Comparison of ENCODE assay signal across 13 cellular contexts in genomic region chr3:14803981-14804834, GRCh38. TPM values are rescaled to one million over a fixed set of nuclear protein-coding genes. Genes with fewer than 3 reads are reported as not detected.
DNase-seq lines count a peak whose midpoint lies in the region; ATAC-seq and TF ChIP-seq lines count a peak whose summit lies in the region.
"Had no signal": no experiment of that assay in that cellular context is flagged by ENCODE, and none has a peak within 500 bp of the region (broad histone marks: within the 10 kb centered on the region; RNA-seq: fewer than 3 reads in every experiment).

No MANE protein-coding gene starts in this region.

- H3K4me1 Mint-ChIP-seq in T-helper 2 cell treated with Interferon-gamma antibody and Interleukin-4, amounts not matched to agents 5 μg/mL and 100 μg/mL, for 36 hours (ENCODE audit: low read depth): peaks cover 20% of the 10 kb centered on the region
- H3K4me1 Mint-ChIP-seq in endothelial cell (ENCODE audit: unreplicated experiment): peaks cover 63% of the 10 kb centered on the region
- H3K4me1 Mint-ChIP-seq in endodermal cell: peaks cover 16% of the 10 kb centered on the region
- H3K4me1 Mint-ChIP-seq: activated B cell treated with CpG ODN at 0.5 μM for 24 hours had no signal

- no peaks in the 10 kb centered on the region for H3K36me3 Mint-ChIP-seq in T-helper 2 cell treated with Interferon-gamma antibody and Interleukin-4, amounts not matched to agents 5 μg/mL and 100 μg/mL, for 36 hours (ENCODE audit: low read depth)
- peaks cover 13% of the 10 kb centered on the region for H3K36me3 Mint-ChIP-seq in endothelial cell (ENCODE audit: low read depth, unreplicated experiment)
- no peaks in the 10 kb centered on the region for H3K36me3 Mint-ChIP-seq in endodermal cell (ENCODE audit: low read depth)

- no peak overlapping the region for H3K4me3 Mint-ChIP-seq in T-helper 2 cell treated with Interferon-gamma antibody and Interleukin-4, amounts not matched to agents 5 μg/mL and 100 μg/mL, for 36 hours
- H3K4me3 Mint-ChIP-seq in endothelial cell (ENCODE audit: unreplicated experiment) (peak overlapping the region; percentile 77), endodermal cell (no peak overlapping the region)
- H3K4me3 Mint-ChIP-seq: activated B cell treated with CpG ODN at 0.5 μM for 24 hours had no signal

- no peak overlapping the region for H3K4me3 ChIP-seq in liver (ENCODE audit: low read depth in 1 of 3, low read length in 3 of 3)
- H3K4me3 ChIP-seq in suprapubic skin: no peak overlapping the region
- H3K4me3 ChIP-seq in endodermal cell (ENCODE audit: low read length): no peak overlapping the region
- H3K4me3 ChIP-seq: MG63, tibial nerve had no signal

- H3K9me3 ChIP-seq in liver (ENCODE audit: control insufficient read depth in 4 of 4, low read length in 3 of 4) (no peaks in the 10 kb centered on the region), suprapubic skin (no peaks in the 10 kb centered on the region), endodermal cell (ENCODE audit: control insufficient read depth, low read length) (no peaks in the 10 kb centered on the region)
- H3K9me3 ChIP-seq: MG63, tibial nerve had no signal

- no peak for TF ChIP-seq RAD21 in liver (IDR thresholded peaks at IDR 0.05)

- H3K4me1 ChIP-seq in liver (ENCODE audit: control insufficient read depth in 4 of 4, insufficient read depth in 4 of 4, low read length in 3 of 4) (peaks cover 10 to 31% (median 23%) of the 10 kb centered on the region in 4 donors), suprapubic skin (peaks cover 16% of the 10 kb centered on the region), endodermal cell (ENCODE audit: control insufficient read depth, insufficient read depth, low read length) (no peaks in the 10 kb centered on the region)

- no peak for TF ChIP-seq POLR2A in suprapubic skin (IDR thresholded peaks at IDR 0.05)

- ATAC-seq in GM21576 (IDR thresholded peaks at IDR 0.05; ENCODE audit: unreplicated experiment): no peak

- no peak for DNase-seq in T-helper 2 cell treated with Interferon-gamma antibody and Interleukin-4, amounts not matched to agents 5 μg/mL and 100 μg/mL, for 36 hours (ENCODE audit: low spot score)
- DNase-seq in T-helper 2 cell: no peak
- DNase-seq in endothelial cell (ENCODE audit: low spot score): peak; percentile 80
- DNase-seq in suprapubic skin (ENCODE audit: low spot score in 2 of 2): no peak
- DNase-seq in GM03348 (ENCODE audit: low spot score): no peak
- DNase-seq in endodermal cell: no peak
- DNase-seq: activated B cell treated with CpG ODN at 0.5 μM for 24 hours, glutamatergic neuron, MG63, midbrain had no signal

- H3K27ac ChIP-seq in liver (ENCODE audit: low read depth in 1 of 2, low read length in 2 of 2) (peak overlapping the region; percentile 48 to 58), suprapubic skin (peak overlapping the region; percentile 67), endodermal cell (ENCODE audit: low read depth, low read length) (no peak overlapping the region)

- H3K36me3 ChIP-seq in liver (ENCODE audit: control insufficient read depth in 4 of 4, insufficient read depth in 3 of 4, low read depth in 1 of 4, low read length in 3 of 4) (no peaks in the 10 kb centered on the region), suprapubic skin (no peaks in the 10 kb centered on the region), endodermal cell (ENCODE audit: control insufficient read depth, insufficient read depth, low read length) (no peaks in the 10 kb centered on the region)
- H3K36me3 ChIP-seq: MG63, tibial nerve had no signal

- WGBS in liver: 73% methylated on average over 12 of the region's 12 CpGs
- 67% methylated on average over 11 of the region's 12 CpGs for whole genome bisulfite sequencing in suprapubic skin
- 86 to 100% methylated on average over 2 to 12 of the region's 12 CpGs for WGBS in endodermal cell (ENCODE audit: insufficient coverage in 1 of 2, insufficient read length in 1 of 2), 2 experiments

- H3K9ac ChIP-seq in liver (ENCODE audit: low read depth in 1 of 2, low read length in 2 of 2) (no peak overlapping the region), endodermal cell (ENCODE audit: extremely low read depth, low read length, poor library complexity, severe bottlenecking) (no peak overlapping the region)

- peaks cover 35% of the 10 kb centered on the region for H3K27me3 Mint-ChIP-seq in T-helper 2 cell treated with Interferon-gamma antibody and Interleukin-4, amounts not matched to agents 5 μg/mL and 100 μg/mL, for 36 hours (ENCODE audit: low read depth)
- H3K27me3 Mint-ChIP-seq in endothelial cell (ENCODE audit: unreplicated experiment): peaks cover 20% of the 10 kb centered on the region
- peaks cover 26% of the 10 kb centered on the region for H3K27me3 Mint-ChIP-seq in endodermal cell (ENCODE audit: insufficient read depth)

- TF ChIP-seq EP300 in suprapubic skin (IDR thresholded peaks at IDR 0.05): no peak

- TF ChIP-seq CTCF in endothelial cell (IDR thresholded peaks at IDR 0.05; ENCODE audit: unreplicated experiment): no peak
- no peak for TF ChIP-seq CTCF in liver (IDR thresholded peaks at IDR 0.05; ENCODE audit: low read depth, low read length, missing input control)
- no peak for TF ChIP-seq CTCF in suprapubic skin (IDR thresholded peaks at IDR 0.05)
- no peak for TF ChIP-seq CTCF in endodermal cell (conservative IDR thresholded peaks at IDR 0.05)

- H3K27ac Mint-ChIP-seq in T-helper 2 cell treated with Interferon-gamma antibody and Interleukin-4, amounts not matched to agents 5 μg/mL and 100 μg/mL, for 36 hours: peak overlapping the region; percentile 65
- peak overlapping the region; percentile 100 for H3K27ac Mint-ChIP-seq in endothelial cell (ENCODE audit: unreplicated experiment)
- no peak overlapping the region for H3K27ac Mint-ChIP-seq in endodermal cell
- H3K27ac Mint-ChIP-seq: activated B cell treated with CpG ODN at 0.5 μM for 24 hours had no signal

- no peaks in the 10 kb centered on the region for H3K27me3 ChIP-seq in liver (ENCODE audit: control insufficient read depth in 4 of 4, insufficient read depth in 4 of 4, low read length in 3 of 4)
- peaks cover 11% of the 10 kb centered on the region for H3K27me3 ChIP-seq in suprapubic skin
- peaks cover 12% of the 10 kb centered on the region for H3K27me3 ChIP-seq in endodermal cell (ENCODE audit: control insufficient read depth, insufficient read depth, low read length, poor library complexity, severe bottlenecking)
- H3K27me3 ChIP-seq: MG63, tibial nerve had no signal

- no peaks in the 10 kb centered on the region for H3K9me3 Mint-ChIP-seq in T-helper 2 cell treated with Interferon-gamma antibody and Interleukin-4, amounts not matched to agents 5 μg/mL and 100 μg/mL, for 36 hours
- H3K9me3 Mint-ChIP-seq in endothelial cell (ENCODE audit: unreplicated experiment) (no peaks in the 10 kb centered on the region), endodermal cell (peaks cover 3% of the 10 kb centered on the region)

TF ChIP-seq in liver, 16 proteins besides CTCF, POLR2A, EP300 and RAD21 (continues in another document):
- TF ChIP-seq HNF4A (conservative IDR thresholded peaks at IDR 0.05) (peak in 1 of 2 donors; percentile 71), FOXA2 (IDR thresholded peaks at IDR 0.05) (no peak), JUND (IDR thresholded peaks at IDR 0.05) (no peak), HNF4G (IDR thresholded peaks at IDR 0.05) (peak; percentile 43), SP1 (IDR thresholded peaks at IDR 0.05) (peak; percentile 9), TAF1 (conservative IDR thresholded peaks at IDR 0.05) (no peak), NR2F2 (IDR thresholded peaks at IDR 0.05) (peak; percentile 76), EGR1 (IDR thresholded peaks at IDR 0.05; ENCODE audit: low read depth in 2 of 2) (no peak), ATF3 (IDR thresholded peaks at IDR 0.05) (no peak), YY1 (IDR thresholded peaks at IDR 0.05) (no peak), ZBTB33 (IDR thresholded peaks at IDR 0.05) (no peak), FOXA1 (IDR thresholded peaks at IDR 0.05) (no peak), GABPA (IDR thresholded peaks at IDR 0.05 in 1 of 2, conservative IDR thresholded peaks at IDR 0.05 in 1 of 2) (no peak), RXRA (IDR thresholded peaks at IDR 0.05) (no peak)

RNA-seq across cellular contexts. Expression of gene FGD5, which starts 14.6 kb away (rescaled TPM):
- total RNA-seq in endothelial cell (ENCODE audit: unreplicated experiment) (294 TPM), liver (1 to 10 TPM; 2.8 to 6.3 TPM), suprapubic skin (10 to 100 TPM in 2 of 4 donors, 1 to 10 TPM in 2; 2.8 to 15.5 (median 7.1) TPM), endodermal cell (10 to 100 TPM; 15.3 to 17.0 TPM)
- polyA plus RNA-seq in liver: 1 to 10 TPM; 2.0 to 3.3 TPM
- polyA plus RNA-seq in endodermal cell (2013, experiment 1 of 2): 3.0 TPM
- 2.2 TPM for polyA plus RNA-seq in endodermal cell (2013, experiment 2 of 2)
- total RNA-seq: activated B cell treated with CpG ODN at 0.5 μM for 24 hours had no signal

Comparison
In these comparisons a context has a peak if more than half of its experiments do, and no peak if none do; other contexts are left out.
1. RNA of gene FGD5, which starts 14.6 kb away (total RNA-seq): 294 TPM in endothelial cell (single experiment); 15.3 to 17.0 TPM in endodermal cell, 2.8 to 15.5 TPM in suprapubic skin and 2.8 to 6.3 TPM in liver; every median in the first group is over 10 times any median in the second.